1 cellular context compared by ENCODE assay signal in genomic region chr20:49979030-49979832, GRCh38.
TF ChIP-seq lines count a peak whose summit lies in the region.

No MANE protein-coding gene starts in this region.

TF ChIP-seq in HepG2, 621 proteins besides CTCF, POLR2A, EP300 and RAD21 (continued from another document and continues in another):
- TF ChIP-seq PRDM10 (CRISPR knock-in tag; IDR thresholded peaks at IDR 0.05; ENCODE audit: low read depth) (0 out of 2 replicates have a peak, but pooled peaks have one; percentile 31), NR2F2 (IDR thresholded peaks at IDR 0.05; ENCODE audit: borderline replicate concordance, low read depth) (no peak; the same call in 1 of the 2 replicates), HNRNPLL (IDR thresholded peaks at IDR 0.05; ENCODE audit: low read depth, low read length, poor library complexity, severe bottlenecking) (peak; percentile 68), ZNF598 (CRISPR knock-in tag; IDR thresholded peaks at IDR 0.05; ENCODE audit: borderline replicate concordance) (peak; percentile 74; the same call in 1 of the 2 replicates), GZF1 (CRISPR knock-in tag; IDR thresholded peaks at IDR 0.05) (peak; percentile 69; the same call in 1 of the 2 replicates), CREB1 (IDR thresholded peaks at IDR 0.05) (no peak), CREB1 (CRISPR knock-in tag; IDR thresholded peaks at IDR 0.05) (no peak), SAP130 (CRISPR knock-in tag; IDR thresholded peaks at IDR 0.05; ENCODE audit: low read depth) (peak; percentile 74; the same call in 1 of the 2 replicates), ZFP41 (CRISPR knock-in tag; IDR thresholded peaks at IDR 0.05; ENCODE audit: borderline replicate concordance) (0 out of 2 replicates have a peak, but pooled peaks have one; percentile 40), ZNF704 (CRISPR knock-in tag; IDR thresholded peaks at IDR 0.05; ENCODE audit: borderline replicate concordance) (0 out of 2 replicates have a peak, but pooled peaks have one; percentile 70), ZNF724P (CRISPR knock-in tag; IDR thresholded peaks at IDR 0.05; ENCODE audit: borderline replicate concordance) (no peak; the same call in 1 of the 2 replicates), IKZF1 (IDR thresholded peaks at IDR 0.05) (no peak), PRDM15 (CRISPR knock-in tag; IDR thresholded peaks at IDR 0.05) (peak; percentile 60; the same call in 1 of the 2 replicates), ZNF225 (CRISPR knock-in tag; IDR thresholded peaks at IDR 0.05) (peak; percentile 80; the same call in 1 of the 2 replicates), IKZF5 (CRISPR knock-in tag; IDR thresholded peaks at IDR 0.05) (peak; percentile 85; the same call in 1 of the 2 replicates), E2F2 (CRISPR knock-in tag; IDR thresholded peaks at IDR 0.05; ENCODE audit: borderline replicate concordance) (peak; percentile 71; the same call in 1 of the 2 replicates), YY1 (IDR thresholded peaks at IDR 0.05; ENCODE audit: insufficient read depth, insufficient replicate concordance, low read depth, low read length) (peak; percentile 55), SAFB2 (CRISPR knock-in tag; IDR thresholded peaks at IDR 0.05; ENCODE audit: borderline replicate concordance, low read depth) (no peak), HNF1A (IDR thresholded peaks at IDR 0.05; ENCODE audit: low read depth) (no peak), HNF1A (CRISPR knock-in tag; IDR thresholded peaks at IDR 0.05; ENCODE audit: borderline replicate concordance) (no peak; the same call in 1 of the 2 replicates), ZNF7 (CRISPR knock-in tag; IDR thresholded peaks at IDR 0.05) (no peak), NFKB2 (CRISPR knock-in tag; IDR thresholded peaks at IDR 0.05; ENCODE audit: borderline replicate concordance) (peak; percentile 99), SETDB1 (CRISPR knock-in tag; IDR thresholded peaks at IDR 0.05; ENCODE audit: borderline replicate concordance) (no peak; the same call in 1 of the 2 replicates), MYC (CRISPR knock-in tag; IDR thresholded peaks at IDR 0.05; ENCODE audit: borderline replicate concordance) (peak; percentile 99), ETV5 (CRISPR knock-in tag; IDR thresholded peaks at IDR 0.05; ENCODE audit: borderline replicate concordance) (peak; percentile 59; the same call in 1 of the 2 replicates), KLF13 (CRISPR knock-in tag; IDR thresholded peaks at IDR 0.05) (no peak), RBFOX2 (IDR thresholded peaks at IDR 0.05; ENCODE audit: low read depth, low read length) (peak; percentile 38; the same call in 1 of the 2 replicates), ZNF430 (CRISPR knock-in tag; IDR thresholded peaks at IDR 0.05) (peak; percentile 89), MIER3 (CRISPR knock-in tag; IDR thresholded peaks at IDR 0.05; ENCODE audit: borderline replicate concordance) (0 out of 2 replicates have a peak, but pooled peaks have one; percentile 52), ONECUT2 (CRISPR knock-in tag; IDR thresholded peaks at IDR 0.05) (peak; percentile 54; the same call in 1 of the 2 replicates), AKNA (CRISPR knock-in tag; IDR thresholded peaks at IDR 0.05; ENCODE audit: borderline replicate concordance) (peak; percentile 90; the same call in 1 of the 2 replicates), ZNF709 (CRISPR knock-in tag; IDR thresholded peaks at IDR 0.05) (0 out of 2 replicates have a peak, but pooled peaks have one; percentile 17), STAT5B (CRISPR knock-in tag; IDR thresholded peaks at IDR 0.05) (no peak), TFDP1 (CRISPR knock-in tag; IDR thresholded peaks at IDR 0.05; ENCODE audit: borderline replicate concordance) (peak; percentile 89; the same call in 1 of the 2 replicates), NFATC3 (CRISPR knock-in tag; IDR thresholded peaks at IDR 0.05) (no peak)
